ENCODE assay signal across 25 cellular contexts in genomic region chr4:13968723-13969122, GRCh38.
DNase-seq lines count a peak whose midpoint lies in the region; ATAC-seq, FAIRE-seq and TF ChIP-seq lines count a peak whose summit lies in the region.
"Had no signal": no experiment of that assay in that cellular context is flagged by ENCODE, and none has a peak within 500 bp of the region (broad histone marks: within the 10 kb centered on the region; RNA-seq: fewer than 3 reads in every experiment).

No MANE protein-coding gene starts in this region.

- no peak overlapping the region for H3K4me3 ChIP-seq in astrocyte (ENCODE audit: insufficient read depth, low read depth, low read length)
- no peak overlapping the region for H3K4me3 ChIP-seq in dorsolateral prefrontal cortex
- H3K4me3 ChIP-seq: coronary artery, GM23338, hepatocyte had no signal

- H2AFZ ChIP-seq in astrocyte (ENCODE audit: low read depth, low read length): no peak overlapping the region
- H2AFZ ChIP-seq: hepatocyte had no signal

- H3K36me3 ChIP-seq in astrocyte (ENCODE audit: insufficient read depth, low read length): no peaks in the 10 kb centered on the region

- no peak for ATAC-seq in HG03095 (IDR thresholded peaks at IDR 0.05; ENCODE audit: unreplicated experiment)
- ATAC-seq: activated naive CD4-positive, alpha-beta T cell treated with anti-CD3 and anti-CD28 coated beads, Interleukin-2, amount 50 U/mL, for 72 hours; GM23338; natural killer cell treated with Interleukin-12 subunit alpha and Interleukin-12 subunit beta and Interleukin-15 and Interleukin-18, amount 100 ng/mL, for 72 hours; Right ventricle myocardium inferior; stimulated activated memory B cell treated with anti-CD40 and anti-IgM and Interleukin-4, amounts not matched to agents 10 μg/mL and 1 μg/mL and 100 μg/mL, for 72 hours had no signal

- FAIRE-seq in astrocyte (lab: Jason Lieb, UNC): peak; percentile 55

- no peaks in the 10 kb centered on the region for H3K27me3 Mint-ChIP-seq in astrocyte (ENCODE audit: low read depth, unreplicated experiment)
- H3K27me3 Mint-ChIP-seq: natural killer cell treated with Interleukin-12 subunit alpha and Interleukin-12 subunit beta and Interleukin-15 and Interleukin-18, amount 100 ng/mL, for 72 hours; stimulated activated memory B cell treated with anti-CD40 and anti-IgM and Interleukin-4, amounts not matched to agents 10 μg/mL and 1 μg/mL and 100 μg/mL, for 72 hours had no signal

- no peak overlapping the region for H3K9ac ChIP-seq in astrocyte (ENCODE audit: low read length)

- DNase-seq in ELR (ENCODE audit: low read depth) (peak; percentile 61), LHCN-M2 (ENCODE audit: low read depth) (peak; percentile 45), astrocyte (ENCODE audit: low read depth) (peak; percentile 91), iris pigment epithelial cell (ENCODE audit: low read depth) (peak; percentile 53), NCI-H2029 (lab: John Stamatoyannopoulos, UW) (no peak), SIG-M5 (lab: John Stamatoyannopoulos, UW) (no peak), dorsolateral prefrontal cortex (no peak)
- DNase-seq: activated T-cell treated with anti-CD3 and anti-CD28 coated beads for 4 hours; effector memory CD4-positive, alpha-beta T cell; foreskin melanocyte; GF-D8; NCI-H1417 treated with DMSO at 0.1 percent for 48 hours; NCI-H2081; NCI-H526 treated with DMSO at 0.1 percent for 48 hours; NK-92 treated with Interleukin-12 subunit alpha and Interleukin-12 subunit beta, amount 100 ng/mL, for 24 hours; trophoblast cell had no signal

- H3K27me3 ChIP-seq in astrocyte (ENCODE audit: insufficient read depth, low read length) (no peaks in the 10 kb centered on the region), dorsolateral prefrontal cortex (no peaks in the 10 kb centered on the region)
- H3K27me3 ChIP-seq: hepatocyte had no signal

- no peak overlapping the region for H3K27ac Mint-ChIP-seq in astrocyte (ENCODE audit: unreplicated experiment)
- H3K27ac Mint-ChIP-seq: activated naive CD4-positive, alpha-beta T cell treated with anti-CD3 and anti-CD28 coated beads, Interleukin-2, amount 50 U/mL, for 72 hours; activated T-helper 2 cell treated with anti-CD3 and anti-CD28 coated beads, Interferon-gamma antibody, Interleukin-2, Interleukin-4, amounts not matched to agents 10 μg/mL and 5 μg/mL and 100 μg/mL, durations not matched to agents 14 hours and 24 hours and 36 hours; GM23338; natural killer cell treated with Interleukin-12 subunit alpha and Interleukin-12 subunit beta and Interleukin-15 and Interleukin-18, amount 100 ng/mL, for 72 hours; stimulated activated memory B cell treated with anti-CD40 and anti-IgM and Interleukin-4, amounts not matched to agents 10 μg/mL and 1 μg/mL and 100 μg/mL, for 72 hours had no signal

- no peak overlapping the region for H3K4me3 Mint-ChIP-seq in astrocyte (ENCODE audit: unreplicated experiment)
- H3K4me3 Mint-ChIP-seq: GM23338; natural killer cell treated with Interleukin-12 subunit alpha and Interleukin-12 subunit beta and Interleukin-15 and Interleukin-18, amount 100 ng/mL, for 72 hours; stimulated activated memory B cell treated with anti-CD40 and anti-IgM and Interleukin-4, amounts not matched to agents 10 μg/mL and 1 μg/mL and 100 μg/mL, for 72 hours had no signal

- no peak for TF ChIP-seq CTCF in astrocyte (IDR thresholded peaks at IDR 0.05; ENCODE audit: insufficient read depth, low read depth, low read length)
- no peak for TF ChIP-seq CTCF in dorsolateral prefrontal cortex (IDR thresholded peaks at IDR 0.05 in 54 of 56, conservative IDR thresholded peaks at IDR 0.05 in 2 of 56; ENCODE audit: low read depth in 1 of 56, partially characterized antibody in 56 of 56)

- no peaks in the 10 kb centered on the region for H4K20me1 ChIP-seq in astrocyte (ENCODE audit: insufficient read depth, low read length)

- H3K36me3 Mint-ChIP-seq in astrocyte (ENCODE audit: low read depth, unreplicated experiment): no peaks in the 10 kb centered on the region
- H3K36me3 Mint-ChIP-seq: activated naive CD4-positive, alpha-beta T cell treated with anti-CD3 and anti-CD28 coated beads, Interleukin-2, amount 50 U/mL, for 72 hours; natural killer cell treated with Interleukin-12 subunit alpha and Interleukin-12 subunit beta and Interleukin-15 and Interleukin-18, amount 100 ng/mL, for 72 hours; stimulated activated memory B cell treated with anti-CD40 and anti-IgM and Interleukin-4, amounts not matched to agents 10 μg/mL and 1 μg/mL and 100 μg/mL, for 72 hours had no signal

- no peaks in the 10 kb centered on the region for H3K9me3 ChIP-seq in astrocyte (ENCODE audit: insufficient read depth, low read depth, low read length)

- H3K4me1 Mint-ChIP-seq in astrocyte (ENCODE audit: low read depth, unreplicated experiment): peaks cover 17% of the 10 kb centered on the region
- H3K4me1 Mint-ChIP-seq: stimulated activated memory B cell treated with anti-CD40 and anti-IgM and Interleukin-4, amounts not matched to agents 10 μg/mL and 1 μg/mL and 100 μg/mL, for 72 hours had no signal

- H3K27ac ChIP-seq in astrocyte (ENCODE audit: low read depth, low read length): no peak overlapping the region
- H3K27ac ChIP-seq in dorsolateral prefrontal cortex: no peak overlapping the region
- H3K27ac ChIP-seq: coronary artery, hepatocyte had no signal

- no peak overlapping the region for H3K4me2 ChIP-seq in astrocyte (ENCODE audit: low read length)
- H3K4me2 ChIP-seq: GM23338, hepatocyte had no signal

- H3K9me3 Mint-ChIP-seq in astrocyte (ENCODE audit: unreplicated experiment): no peaks in the 10 kb centered on the region
- H3K9me3 Mint-ChIP-seq: activated naive CD4-positive, alpha-beta T cell treated with anti-CD3 and anti-CD28 coated beads, Interleukin-2, amount 50 U/mL, for 72 hours; activated T-helper 2 cell treated with anti-CD3 and anti-CD28 coated beads, Interferon-gamma antibody, Interleukin-2, Interleukin-4, amounts not matched to agents 10 μg/mL and 5 μg/mL and 100 μg/mL, durations not matched to agents 14 hours and 24 hours and 36 hours; GM23338; natural killer cell treated with Interleukin-12 subunit alpha and Interleukin-12 subunit beta and Interleukin-15 and Interleukin-18, amount 100 ng/mL, for 72 hours; stimulated activated memory B cell treated with anti-CD40 and anti-IgM and Interleukin-4, amounts not matched to agents 10 μg/mL and 1 μg/mL and 100 μg/mL, for 72 hours had no signal

- intact Hi-C loops in dorsolateral prefrontal cortex (cut with DNase I): no loop called here

- no peaks in the 10 kb centered on the region for H3K79me2 ChIP-seq in astrocyte (ENCODE audit: insufficient read depth, low read length)
- H3K79me2 ChIP-seq: hepatocyte had no signal

- H3K4me1 ChIP-seq in astrocyte (ENCODE audit: insufficient read depth, low read length): peaks cover 23% of the 10 kb centered on the region

Comparison
In these comparisons a context has a peak if more than half of its experiments do, and no peak if none do; other contexts are left out.
1. DNase-seq: peak in ELR (single experiment), LHCN-M2 (single experiment), astrocyte (single experiment) and iris pigment epithelial cell (single experiment); none in NCI-H2029 (single experiment), SIG-M5 (single experiment) and dorsolateral prefrontal cortex (0 of 10).